ENCODE assay signal across 13 cellular contexts in the genomic region with DNA sequence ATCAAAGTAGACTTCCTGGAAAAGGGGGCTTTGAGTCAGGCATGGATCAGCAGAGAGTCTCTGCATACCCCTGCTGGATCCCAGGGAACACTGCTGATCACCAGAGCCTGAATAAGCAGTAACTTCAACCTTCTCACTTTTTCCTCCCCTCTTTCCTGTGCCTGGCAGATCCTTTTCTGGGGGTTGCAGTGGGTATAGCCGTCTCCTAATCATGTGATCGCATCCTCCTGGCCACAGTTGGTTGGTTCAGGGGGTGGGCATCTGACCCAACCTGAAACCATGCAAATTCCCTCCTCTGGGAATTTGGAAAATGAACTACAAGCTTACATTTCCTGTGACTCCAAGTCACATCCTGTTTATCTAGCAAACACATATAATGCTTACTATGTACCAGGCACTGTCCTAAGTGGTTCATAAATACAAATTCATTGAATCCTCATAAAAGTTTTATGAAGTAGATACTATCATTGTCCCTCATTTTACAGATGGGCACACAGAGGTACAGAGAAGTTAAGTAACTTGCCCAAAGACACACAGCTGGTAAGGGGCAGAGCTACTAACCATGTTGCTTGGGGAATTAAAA.
DNase-seq lines count a peak whose midpoint lies in the region; ATAC-seq and TF ChIP-seq lines count a peak whose summit lies in the region.
"Had no signal": no experiment of that assay in that cellular context is flagged by ENCODE, and none has a peak within 500 bp of the region (broad histone marks: within the 10 kb centered on the region; RNA-seq: fewer than 3 reads in every experiment).

No MANE protein-coding gene starts in this region.

- H3K4me1 ChIP-seq in endodermal cell (ENCODE audit: control insufficient read depth, insufficient read depth, low read length): no peaks in the 10 kb centered on the region

- H3K4me3 Mint-ChIP-seq in endodermal cell: no peak overlapping the region
- H3K4me3 Mint-ChIP-seq in nephron progenitor cell: no peak overlapping the region
- H3K4me3 Mint-ChIP-seq: CD8-positive, alpha-beta memory T cell had no signal

- H3K9ac ChIP-seq in endodermal cell (ENCODE audit: extremely low read depth, low read length, poor library complexity, severe bottlenecking): no peak overlapping the region

- no peak overlapping the region for H3K27ac ChIP-seq in endodermal cell (ENCODE audit: low read depth, low read length)
- H3K27ac ChIP-seq: HL-60 had no signal

- H3K4me3 ChIP-seq in H7 (ENCODE audit: insufficient read depth, low read depth, low read length): no peak overlapping the region
- H3K4me3 ChIP-seq in LNCaP clone FGC (ENCODE audit: low read depth, low read length): no peak overlapping the region
- H3K4me3 ChIP-seq in endodermal cell (ENCODE audit: low read length): no peak overlapping the region

- ATAC-seq in stimulated activated naive CD8-positive, alpha-beta T cell treated with anti-CD3 and anti-CD28 coated beads, Interleukin-15, Interleukin-2, amounts not matched to agents 100 U/mL and 50 U/mL, for 24 hours: no peak
- ATAC-seq: HCT116 had no signal

- no peaks in the 10 kb centered on the region for H3K9me3 ChIP-seq in endodermal cell (ENCODE audit: control insufficient read depth, low read length)

- DNase-seq in H7: peak; percentile 24
- peak; percentile 64 for DNase-seq in LNCaP clone FGC (ENCODE audit: low read depth)
- peak; percentile 57 for DNase-seq in endodermal cell
- DNase-seq in nephron progenitor cell: no peak
- no peak for DNase-seq in stimulated activated naive CD8-positive, alpha-beta T cell treated with anti-CD3 and anti-CD28 coated beads, Interleukin-15, Interleukin-2, amounts not matched to agents 100 U/mL and 50 U/mL, for 24 hours
- no peak for DNase-seq in activated CD4-positive, CD25-positive, alpha-beta regulatory T cell (lab: John Stamatoyannopoulos, UW)
- no peak for DNase-seq in NOMO-1 (lab: John Stamatoyannopoulos, UW; ENCODE audit: unreplicated experiment in 2 of 2)
- DNase-seq: CD8-positive, alpha-beta memory T cell; DMS53; GF-D8; GOT3 had no signal

- H3K27ac Mint-ChIP-seq in endodermal cell: no peak overlapping the region
- peak overlapping the region; percentile 30 for H3K27ac Mint-ChIP-seq in nephron progenitor cell

- TF ChIP-seq CTCF in LNCaP clone FGC (IDR thresholded peaks at IDR 0.05; ENCODE audit: control insufficient read depth, extremely low read depth, insufficient read depth) (no peak), endodermal cell (conservative IDR thresholded peaks at IDR 0.05) (no peak), nephron progenitor cell (IDR thresholded peaks at IDR 0.05) (no peak)

- 88% methylated on average over 2 of the region's 2 CpGs; no CpG with 5 or more reads in 1 of the 2 experiments for WGBS in endodermal cell (ENCODE audit: insufficient coverage in 1 of 2, insufficient read length in 1 of 2), 2 experiments

- H3K27me3 ChIP-seq in H7 (ENCODE audit: control insufficient read depth, insufficient read depth, low read length): no peaks in the 10 kb centered on the region; the same call in 1 of the 2 replicates
- no peaks in the 10 kb centered on the region for H3K27me3 ChIP-seq in endodermal cell (ENCODE audit: control insufficient read depth, insufficient read depth, low read length, poor library complexity, severe bottlenecking)

- H3K9me3 Mint-ChIP-seq in endodermal cell (no peaks in the 10 kb centered on the region), nephron progenitor cell (no peaks in the 10 kb centered on the region)
- H3K9me3 Mint-ChIP-seq: CD8-positive, alpha-beta memory T cell had no signal

- peaks cover under 1% of the 10 kb centered on the region for H3K27me3 Mint-ChIP-seq in endodermal cell (ENCODE audit: insufficient read depth)
- no peaks in the 10 kb centered on the region for H3K27me3 Mint-ChIP-seq in nephron progenitor cell (ENCODE audit: low read depth, poor library complexity)

- H3K36me3 ChIP-seq in H7 (replicated peaks; ENCODE audit: control insufficient read depth, insufficient read depth, low read length) (no peaks in the 10 kb centered on the region), endodermal cell (ENCODE audit: control insufficient read depth, insufficient read depth, low read length) (no peaks in the 10 kb centered on the region)

- peaks cover 7% of the 10 kb centered on the region for H3K4me1 Mint-ChIP-seq in endodermal cell
- H3K4me1 Mint-ChIP-seq in nephron progenitor cell: peaks cover 48% of the 10 kb centered on the region
- H3K4me1 Mint-ChIP-seq: CD8-positive, alpha-beta memory T cell had no signal

- H3K36me3 Mint-ChIP-seq in endodermal cell (ENCODE audit: low read depth): no peaks in the 10 kb centered on the region
- H3K36me3 Mint-ChIP-seq in nephron progenitor cell (ENCODE audit: low read depth): no peaks in the 10 kb centered on the region
- H3K36me3 Mint-ChIP-seq: CD8-positive, alpha-beta memory T cell had no signal

Comparison
In these comparisons a context has a peak if more than half of its experiments do, and no peak if none do; other contexts are left out.
1. DNase-seq: peak in H7 (single experiment), LNCaP clone FGC (single experiment) and endodermal cell (single experiment); none in nephron progenitor cell (single experiment), stimulated activated naive CD8-positive, alpha-beta T cell treated with anti-CD3 and anti-CD28 coated beads, Interleukin-15, Interleukin-2, amounts not matched to agents 100 U/mL and 50 U/mL, for 24 hours (single experiment), activated CD4-positive, CD25-positive, alpha-beta regulatory T cell (0 of 4) and NOMO-1 (0 of 2).